Comparison of ENCODE assay signal across 1 cellular context in the genomic region with DNA sequence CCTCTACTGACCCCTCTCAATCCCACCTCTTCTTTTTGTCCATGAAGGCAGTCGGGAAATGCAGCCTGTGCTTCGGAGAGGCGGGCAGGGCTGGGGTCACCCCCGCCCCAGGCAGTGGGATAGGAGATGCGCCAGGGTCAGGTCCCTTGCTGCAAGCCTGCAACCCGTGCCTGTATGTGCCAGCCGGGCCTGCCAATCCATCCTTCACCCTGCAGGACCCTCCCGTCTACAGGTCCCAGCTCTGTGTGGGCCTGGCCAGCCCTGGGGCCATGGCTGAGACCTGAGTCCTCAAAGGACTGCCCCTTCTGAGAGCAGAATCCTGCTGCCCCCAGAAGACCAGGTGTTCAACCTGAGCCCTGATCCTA.
TF ChIP-seq lines count a peak whose summit lies in the region.

No MANE protein-coding gene starts in this region.

TF ChIP-seq in HepG2, 621 proteins besides CTCF, POLR2A, EP300 and RAD21:
- no peak for TF ChIP-seq RCOR2 (CRISPR knock-in tag; IDR thresholded peaks at IDR 0.05)
- TF ChIP-seq, protein P1, sequence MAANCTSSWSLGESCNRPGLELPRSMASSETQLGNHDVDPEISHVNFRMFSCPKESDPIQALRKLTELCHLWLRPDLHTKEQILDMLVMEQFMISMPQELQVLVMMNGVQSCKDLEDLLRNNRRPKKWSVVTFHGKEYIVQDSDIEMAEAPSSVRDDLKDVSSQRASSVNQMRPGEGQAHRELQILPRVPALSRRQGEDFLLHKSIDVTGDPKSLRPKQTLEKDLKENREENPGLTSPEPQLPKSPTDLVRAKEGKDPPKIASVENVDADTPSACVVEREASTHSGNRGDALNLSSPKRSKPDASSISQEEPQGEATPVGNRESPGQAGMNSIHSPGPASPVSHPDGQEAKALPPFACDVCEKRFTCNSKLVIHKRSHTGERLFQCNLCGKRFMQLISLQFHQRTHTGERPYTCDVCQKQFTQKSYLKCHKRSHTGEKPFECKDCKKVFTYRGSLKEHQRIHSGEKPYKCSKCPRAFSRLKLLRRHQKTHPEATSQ (CRISPR knock-in tag; IDR thresholded peaks at IDR 0.05; ENCODE audit: borderline replicate concordance): no peak
- TF ChIP-seq ZSCAN22 (CRISPR knock-in tag; IDR thresholded peaks at IDR 0.05): no peak
- TF ChIP-seq ZNF720 (CRISPR knock-in tag; IDR thresholded peaks at IDR 0.05): no peak
- no peak for TF ChIP-seq ZSCAN12 (CRISPR knock-in tag; IDR thresholded peaks at IDR 0.05)
- TF ChIP-seq, protein P2, sequence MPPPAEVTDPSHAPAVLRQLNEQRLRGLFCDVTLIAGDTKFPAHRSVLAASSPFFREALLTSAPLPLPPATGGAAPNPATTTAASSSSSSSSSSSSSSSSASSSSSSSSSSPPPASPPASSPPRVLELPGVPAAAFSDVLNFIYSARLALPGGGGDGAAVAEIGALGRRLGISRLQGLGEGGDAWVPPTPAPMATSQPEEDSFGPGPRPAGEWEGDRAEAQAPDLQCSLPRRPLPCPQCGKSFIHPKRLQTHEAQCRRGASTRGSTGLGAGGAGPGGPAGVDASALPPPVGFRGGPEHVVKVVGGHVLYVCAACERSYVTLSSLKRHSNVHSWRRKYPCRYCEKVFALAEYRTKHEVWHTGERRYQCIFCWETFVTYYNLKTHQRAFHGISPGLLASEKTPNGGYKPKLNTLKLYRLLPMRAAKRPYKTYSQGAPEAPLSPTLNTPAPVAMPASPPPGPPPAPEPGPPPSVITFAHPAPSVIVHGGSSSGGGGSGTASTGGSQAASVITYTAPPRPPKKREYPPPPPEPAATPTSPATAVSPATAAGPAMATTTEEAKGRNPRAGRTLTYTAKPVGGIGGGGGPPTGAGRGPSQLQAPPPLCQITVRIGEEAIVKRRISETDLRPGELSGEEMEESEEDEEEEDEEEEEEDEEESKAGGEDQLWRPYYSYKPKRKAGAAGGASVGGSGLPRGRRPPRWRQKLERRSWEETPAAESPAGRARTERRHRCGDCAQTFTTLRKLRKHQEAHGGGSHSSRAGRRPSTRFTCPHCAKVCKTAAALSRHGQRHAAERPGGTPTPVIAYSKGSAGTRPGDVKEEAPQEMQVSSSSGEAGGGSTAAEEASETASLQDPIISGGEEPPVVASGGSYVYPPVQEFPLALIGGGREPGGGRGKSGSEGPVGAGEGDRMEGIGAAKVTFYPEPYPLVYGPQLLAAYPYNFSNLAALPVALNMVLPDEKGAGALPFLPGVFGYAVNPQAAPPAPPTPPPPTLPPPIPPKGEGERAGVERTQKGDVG (CRISPR knock-in tag; IDR thresholded peaks at IDR 0.05; ENCODE audit: borderline replicate concordance): no peak
TF ChIP-seq in HepG2: peak in this region for 0.
